In the genomic region with DNA sequence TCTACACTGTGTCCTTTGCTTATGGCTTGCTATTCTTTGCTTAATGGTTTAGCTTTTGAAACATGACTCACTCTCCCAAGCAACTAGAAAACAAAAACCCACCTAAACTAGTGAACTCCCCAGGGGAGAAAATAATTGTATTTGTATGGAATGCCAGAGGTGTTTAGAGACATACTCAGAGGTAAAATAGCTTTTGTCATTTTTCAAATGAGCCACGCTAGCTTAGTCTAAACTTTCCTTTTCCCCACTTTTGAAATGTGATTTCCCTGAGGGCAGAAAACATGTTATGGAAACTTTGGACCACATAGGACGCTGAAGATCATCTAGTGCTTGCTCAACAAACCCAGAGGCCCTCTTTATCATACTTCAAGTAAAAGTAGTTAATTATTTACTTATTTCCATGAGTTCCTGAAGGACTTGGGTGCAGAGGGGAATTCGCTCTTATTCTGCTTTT, we compare ENCODE assay signal across 14 cellular contexts. TPM values are rescaled to one million over a fixed set of nuclear protein-coding genes. Genes with fewer than 3 reads are reported as not detected.
DNase-seq lines count a peak whose midpoint lies in the region; ATAC-seq and TF ChIP-seq lines count a peak whose summit lies in the region.
"Had no signal": no experiment of that assay in that cellular context is flagged by ENCODE, and none has a peak within 500 bp of the region (broad histone marks: within the 10 kb centered on the region; RNA-seq: fewer than 3 reads in every experiment).

No MANE protein-coding gene starts in this region.

- intact Hi-C loops in vagina (cut with DNase I), result no loop called here

- ATAC-seq in GM19397 (IDR thresholded peaks at IDR 0.05; ENCODE audit: unreplicated experiment) (no peak), HG03025 (IDR thresholded peaks at IDR 0.05; ENCODE audit: low FRiP score, unreplicated experiment) (no peak)
- ATAC-seq: HCT116, psoas muscle had no signal

- H4K8ac ChIP-seq in mesendoderm (ENCODE audit: low read depth, low read length), result no peak overlapping the region

- no peak overlapping the region for H3K18ac ChIP-seq in mesendoderm (ENCODE audit: low read length)

- peaks cover 16% of the 10 kb centered on the region for H3K4me1 ChIP-seq in adipocyte (ENCODE audit: control insufficient read depth, insufficient read depth, low read length)
- H3K4me1 ChIP-seq in mesendoderm (ENCODE audit: control insufficient read depth, low read depth, low read length), result peaks cover 5% of the 10 kb centered on the region
- H3K4me1 ChIP-seq in vagina, result no peaks in the 10 kb centered on the region
- H3K4me1 ChIP-seq: psoas muscle had no signal

- H2BK5ac ChIP-seq in mesendoderm (ENCODE audit: low read length), result no peak overlapping the region

- H2AK5ac ChIP-seq in mesendoderm (ENCODE audit: low read length), result no peak overlapping the region

- no peak overlapping the region for H3K23ac ChIP-seq in mesendoderm (ENCODE audit: low read length)

- DNase-seq in Caki2 (ENCODE audit: low read depth) (peak; percentile 80), HuH-7.5 (ENCODE audit: low spot score) (peak; percentile 15), adipocyte (ENCODE audit: low read depth) (peak; percentile 63), mesendoderm (peak; percentile 22), vagina (ENCODE audit: extremely low spot score in 2 of 2) (no peak), hippocampal formation (lab: John Stamatoyannopoulos, UW) (no peak)
- DNase-seq: caudate nucleus, MG63, NCI-H82, psoas muscle, upper lobe of left lung had no signal

- H3K9me3 ChIP-seq in adipocyte (ENCODE audit: control insufficient read depth, low read length) (no peaks in the 10 kb centered on the region), vagina (no peaks in the 10 kb centered on the region)
- H3K9me3 ChIP-seq: MG63, psoas muscle, upper lobe of left lung had no signal

- TF ChIP-seq CTCF in vagina (IDR thresholded peaks at IDR 0.05), result no peak

- no peak overlapping the region for H3K4me2 ChIP-seq in mesendoderm (ENCODE audit: low read length)

- in situ Hi-C loops in Caki2 (cut with HindIII; ENCODE audit: low pct_unique_long_range_greater_than_20kb, low sequenced_read_pairs), result no loop called here

- H3K4ac ChIP-seq in mesendoderm (ENCODE audit: low read depth, low read length), result no peak overlapping the region

- H3K9ac ChIP-seq in adipocyte (ENCODE audit: low read length), result peak overlapping the region; percentile 32
- no peak overlapping the region for H3K9ac ChIP-seq in mesendoderm (ENCODE audit: low read length)

- no peak for TF ChIP-seq POLR2A in vagina (IDR thresholded peaks at IDR 0.05)

- H3K27me3 ChIP-seq in adipocyte (replicated peaks; ENCODE audit: control insufficient read depth, insufficient read depth, low read length), result no peaks in the 10 kb centered on the region
- H3K27me3 ChIP-seq in mesendoderm (ENCODE audit: insufficient read depth, low read length, poor library complexity), result no peaks in the 10 kb centered on the region
- no peaks in the 10 kb centered on the region for H3K27me3 ChIP-seq in vagina
- H3K27me3 ChIP-seq: MG63, upper lobe of left lung had no signal

- no peak overlapping the region for H2BK15ac ChIP-seq in mesendoderm (replicated peaks; ENCODE audit: low read depth)

- H2BK120ac ChIP-seq in mesendoderm (ENCODE audit: low read depth, low read length), result no peak overlapping the region

- H3K56ac ChIP-seq in mesendoderm (ENCODE audit: low read length), result no peak overlapping the region

- no peaks in the 10 kb centered on the region for H3K79me1 ChIP-seq in mesendoderm (ENCODE audit: low read length)

- no peak overlapping the region for H4K5ac ChIP-seq in mesendoderm (ENCODE audit: low read length)

- no peak overlapping the region for H3K27ac ChIP-seq in mesendoderm (ENCODE audit: low read depth, low read length)
- H3K27ac ChIP-seq in vagina, result no peak overlapping the region
- H3K27ac ChIP-seq: psoas muscle, upper lobe of left lung had no signal

- H3K4me3 ChIP-seq in adipocyte (ENCODE audit: low read length), result peak overlapping the region; percentile 61
- no peak overlapping the region for H3K4me3 ChIP-seq in mesendoderm (ENCODE audit: low read length)
- H3K4me3 ChIP-seq in vagina, result no peak overlapping the region
- H3K4me3 ChIP-seq: MG63, psoas muscle, upper lobe of left lung had no signal

- H3K36me3 ChIP-seq in adipocyte (ENCODE audit: control insufficient read depth, insufficient read depth, low read length, severe bottlenecking) (no peaks in the 10 kb centered on the region), mesendoderm (ENCODE audit: control insufficient read depth, insufficient read depth, low read length) (no peaks in the 10 kb centered on the region), vagina (no peaks in the 10 kb centered on the region)
- H3K36me3 ChIP-seq: MG63, upper lobe of left lung had no signal

- no CpG with 5 or more reads among the region's 3 CpGs for WGBS in mesendoderm (ENCODE audit: extremely low coverage, insufficient coverage, low lambda C conversion rate)

- no peaks in the 10 kb centered on the region for H3K79me2 ChIP-seq in mesendoderm (ENCODE audit: control insufficient read depth, insufficient read depth, low read length)

RNA-seq across cellular contexts. Expression of gene CYTIP, which starts 16.5 kb away (rescaled TPM):
- 0.07 TPM in 1 of 2 replicates, not detected in the other for total RNA-seq in Caki2 (2014; rRNA removed; shearing (Covaris generic); ENCODE audit: low replicate concordance)
- polyA plus RNA-seq in mesendoderm (2013, experiment 1 of 2), result 0.20 TPM
- polyA plus RNA-seq in mesendoderm (2013, experiment 2 of 2), result 0.10 TPM
- 12.5 TPM for total RNA-seq in vagina

Comparison
In these comparisons a context has a peak if more than half of its experiments do, and no peak if none do; other contexts are left out.
1. DNase-seq: peak in Caki2 (single experiment), HuH-7.5 (single experiment), adipocyte (single experiment) and mesendoderm (single experiment); none in vagina (0 of 2) and hippocampal formation (0 of 2).
2. RNA of gene CYTIP, which starts 16.5 kb away (total RNA-seq): 12.5 TPM in vagina (single experiment); 0.07 TPM in Caki2; every median in the first group is over 10 times any median in the second.